Comparison of ENCODE assay signal across 8 cellular contexts in genomic region chr14:68979722-68980552, GRCh38. TPM values are rescaled to one million over a fixed set of nuclear protein-coding genes. Genes with fewer than 3 reads are reported as not detected.
DNase-seq lines count a peak whose midpoint lies in the region; ATAC-seq, FAIRE-seq and TF ChIP-seq lines count a peak whose summit lies in the region.

No MANE protein-coding gene starts in this region.

- H3K4me1 Mint-ChIP-seq in activated CD8-positive, alpha-beta T cell treated with anti-CD3 and anti-CD28 coated beads for 36 hours (ENCODE audit: low read depth), result peaks cover 47% of the 10 kb centered on the region

- FAIRE-seq in pancreas (lab: Jason Lieb, UNC), result no peak

- POLR2A ChIA-PET in activated CD8-positive, alpha-beta T cell treated with anti-CD3 and anti-CD28 coated beads for 36 hours (lab: Charles Lee), result interaction anchor here (1.2 to 1.5 kb wide), 4 partner anchors 13 to 65 kb away, joined by 3 to 5 read pairs (median 3); no protein-coding TSS in a partner anchor

- peaks cover 5 to 33% (median 10%) of the 10 kb centered on the region in 3 donors for H3K4me1 ChIP-seq in pancreas

- no peak for ATAC-seq in activated CD8-positive, alpha-beta T cell treated with anti-CD3 and anti-CD28 coated beads for 36 hours
- peak; percentile 25 for ATAC-seq in Right ventricle myocardium superior (ENCODE audit: poor library complexity)
- ATAC-seq in pancreas, result peak; percentile 11 to 39 (median 30)
- no peak for ATAC-seq in GM18861 (IDR thresholded peaks at IDR 0.05; ENCODE audit: unreplicated experiment)
- ATAC-seq in GM18498 (IDR thresholded peaks at IDR 0.05; ENCODE audit: unreplicated experiment), result no peak

- no peaks in the 10 kb centered on the region for H3K36me3 ChIP-seq in pancreas

- peaks cover 2% of the 10 kb centered on the region for H3K9me3 Mint-ChIP-seq in activated CD8-positive, alpha-beta T cell treated with anti-CD3 and anti-CD28 coated beads for 36 hours

- CTCF ChIA-PET in activated CD8-positive, alpha-beta T cell treated with anti-CD3 and anti-CD28 coated beads for 36 hours (lab: Charles Lee), result interaction anchor here (0.8 to 2.0 kb wide), 12 partner anchors 10 to 150 kb away, joined by 3 to 15 read pairs (median 4); no protein-coding TSS in a partner anchor

- H3K9me3 ChIP-seq in pancreas, result no peaks in the 10 kb centered on the region

- H3K4me3 Mint-ChIP-seq in activated CD8-positive, alpha-beta T cell treated with anti-CD3 and anti-CD28 coated beads for 36 hours, result peak overlapping the region; percentile 83

- intact Hi-C loops in activated CD8-positive, alpha-beta T cell treated with anti-CD3 and anti-CD28 coated beads for 36 hours (cut with micrococcal nuclease), result loop anchor here (5.0 kb wide), 1 partner anchor 68 kb away; no protein-coding TSS in a partner anchor
- intact Hi-C loops in Right ventricle myocardium superior (cut with DNase I) (loop anchor here (2.0 to 5.0 kb wide), 4 partner anchors 38 to 69 kb away; no protein-coding TSS in a partner anchor), pancreas (cut with DNase I) (no loop called here)

- H3K27ac Mint-ChIP-seq in activated CD8-positive, alpha-beta T cell treated with anti-CD3 and anti-CD28 coated beads for 36 hours, result peak overlapping the region; percentile 79

- H3K27me3 ChIP-seq in pancreas, result no peaks in the 10 kb centered on the region

- H3K27me3 Mint-ChIP-seq in activated CD8-positive, alpha-beta T cell treated with anti-CD3 and anti-CD28 coated beads for 36 hours, result no peaks in the 10 kb centered on the region

- H3K4me3 ChIP-seq in pancreas, result peak overlapping the region; percentile 70 to 94 (median 91)

- TF ChIP-seq CTCF in activated CD8-positive, alpha-beta T cell treated with anti-CD3 and anti-CD28 coated beads for 36 hours (IDR thresholded peaks at IDR 0.05), result no peak
- no peak for TF ChIP-seq CTCF in pancreas (IDR thresholded peaks at IDR 0.05)

- DNase-seq in DMS53 treated with DMSO at 0.1 percent for 48 hours (lab: John Stamatoyannopoulos, UW; ENCODE audit: unreplicated experiment), result peak; percentile 21
- peak; percentile 55 for DNase-seq in LoVo (ENCODE audit: low spot score)
- DNase-seq in activated CD8-positive, alpha-beta T cell treated with anti-CD3 and anti-CD28 coated beads for 36 hours, result peak; percentile 36
- DNase-seq in Right ventricle myocardium superior, result peak; percentile 71
- peak; percentile 32 to 82 (median 59) for DNase-seq in pancreas
- DNase-seq in NAMALWA (ENCODE audit: low spot score), result no peak

- peaks cover 26% of the 10 kb centered on the region for H3K36me3 Mint-ChIP-seq in activated CD8-positive, alpha-beta T cell treated with anti-CD3 and anti-CD28 coated beads for 36 hours (ENCODE audit: low read depth)

- peak overlapping the region; percentile 85 to 94 (median 88) for H3K27ac ChIP-seq in pancreas

- WGBS in pancreas, 2 donors, result 7% methylated on average over 47 to 48 of the region's 48 CpGs

RNA-seq across cellular contexts. Expression of gene ACTN1, which starts 0.8 kb away (rescaled TPM):
- 100 to 1,000 TPM; 214 TPM for total RNA-seq in activated CD8-positive, alpha-beta T cell treated with anti-CD3 and anti-CD28 coated beads for 36 hours
- total RNA-seq in Right ventricle myocardium superior, result 92.5 TPM
- 100 to 1,000 TPM in 2 of 6 donors, 10 to 100 TPM in 4; 41.4 to 133 (median 50.9) TPM for total RNA-seq in pancreas
- polyA plus RNA-seq in pancreas, result 10 to 100 TPM; 24.4 to 47.3 TPM

Comparison
In these comparisons a context has a peak if more than half of its experiments do, and no peak if none do; other contexts are left out.
1. ATAC-seq: peak in Right ventricle myocardium superior (single experiment) and pancreas (4 of 4); none in activated CD8-positive, alpha-beta T cell treated with anti-CD3 and anti-CD28 coated beads for 36 hours (single experiment), GM18861 (single experiment) and GM18498 (single experiment).
2. intact Hi-C loops: an anchor here in activated CD8-positive, alpha-beta T cell treated with anti-CD3 and anti-CD28 coated beads for 36 hours (5.0 kb wide) and Right ventricle myocardium superior (2.0 to 5.0 kb wide); none called in pancreas.